In the genomic region with DNA sequence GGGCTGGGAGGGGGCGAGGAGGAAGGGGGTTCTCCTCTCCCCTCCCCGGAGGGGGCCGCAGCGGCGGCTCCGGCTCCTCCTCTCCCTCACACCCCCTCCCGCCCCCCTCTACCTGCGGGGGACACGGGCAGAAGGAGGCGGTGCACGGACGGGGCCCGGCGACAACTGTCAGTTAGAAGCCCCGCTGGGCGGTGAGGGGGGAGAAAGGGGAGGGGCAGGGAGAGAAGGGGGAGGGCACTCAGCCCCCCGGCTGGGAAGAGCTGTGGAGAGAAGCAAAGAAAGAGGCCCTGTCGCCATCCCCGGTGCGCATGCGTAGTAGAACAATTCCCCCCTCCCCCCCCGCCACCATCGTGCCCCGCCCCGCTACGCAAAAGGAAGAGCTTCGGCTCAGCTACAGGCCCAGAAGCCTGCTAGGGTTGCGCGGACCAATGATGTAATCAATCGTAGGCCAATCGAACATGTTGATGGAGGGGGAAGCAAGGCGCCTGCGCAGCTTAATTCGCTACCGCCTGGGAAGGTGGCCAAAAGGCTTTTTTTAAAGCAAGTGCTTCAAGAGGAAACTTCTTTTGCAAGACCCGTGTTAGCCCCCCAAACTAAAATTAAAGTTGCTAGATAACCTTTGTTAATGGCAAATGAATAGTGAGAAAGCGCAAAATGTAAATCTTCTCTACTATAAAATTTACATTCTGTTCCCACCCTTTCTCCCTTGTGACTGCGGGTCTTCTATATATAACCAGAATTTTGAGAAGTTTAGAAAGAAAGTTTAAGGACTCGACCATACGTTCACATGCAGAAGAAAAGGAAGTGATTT, we compare ENCODE assay signal across 1 cellular context.
TF ChIP-seq lines count a peak whose summit lies in the region.

No MANE protein-coding gene starts in this region.

TF ChIP-seq in K562, 482 proteins besides CTCF, POLR2A, EP300 and RAD21 (continued from another document and continues in another):
- TF ChIP-seq, protein P1, sequence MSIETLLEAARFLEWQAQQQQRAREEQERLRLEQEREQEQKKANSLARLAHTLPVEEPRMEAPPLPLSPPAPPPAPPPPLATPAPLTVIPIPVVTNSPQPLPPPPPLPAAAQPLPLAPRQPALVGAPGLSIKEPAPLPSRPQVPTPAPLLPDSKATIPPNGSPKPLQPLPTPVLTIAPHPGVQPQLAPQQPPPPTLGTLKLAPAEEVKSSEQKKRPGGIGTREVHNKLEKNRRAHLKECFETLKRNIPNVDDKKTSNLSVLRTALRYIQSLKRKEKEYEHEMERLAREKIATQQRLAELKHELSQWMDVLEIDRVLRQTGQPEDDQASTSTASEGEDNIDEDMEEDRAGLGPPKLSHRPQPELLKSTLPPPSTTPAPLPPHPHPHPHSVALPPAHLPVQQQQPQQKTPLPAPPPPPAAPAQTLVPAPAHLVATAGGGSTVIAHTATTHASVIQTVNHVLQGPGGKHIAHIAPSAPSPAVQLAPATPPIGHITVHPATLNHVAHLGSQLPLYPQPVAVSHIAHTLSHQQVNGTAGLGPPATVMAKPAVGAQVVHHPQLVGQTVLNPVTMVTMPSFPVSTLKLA (conservative IDR thresholded peaks at IDR 0.05) = peak; percentile 26 to 64; a peak in 3 of 4 replicates
- TF ChIP-seq SMAD1 (IDR thresholded peaks at IDR 0.05; ENCODE audit: low read depth, low read length, partially characterized antibody) = peak; percentile 58
- peak; percentile 45; the same call in 1 of the 2 replicates for TF ChIP-seq PHF8 (IDR thresholded peaks at IDR 0.05; ENCODE audit: borderline replicate concordance, low read length)
- TF ChIP-seq, protein P2, sequence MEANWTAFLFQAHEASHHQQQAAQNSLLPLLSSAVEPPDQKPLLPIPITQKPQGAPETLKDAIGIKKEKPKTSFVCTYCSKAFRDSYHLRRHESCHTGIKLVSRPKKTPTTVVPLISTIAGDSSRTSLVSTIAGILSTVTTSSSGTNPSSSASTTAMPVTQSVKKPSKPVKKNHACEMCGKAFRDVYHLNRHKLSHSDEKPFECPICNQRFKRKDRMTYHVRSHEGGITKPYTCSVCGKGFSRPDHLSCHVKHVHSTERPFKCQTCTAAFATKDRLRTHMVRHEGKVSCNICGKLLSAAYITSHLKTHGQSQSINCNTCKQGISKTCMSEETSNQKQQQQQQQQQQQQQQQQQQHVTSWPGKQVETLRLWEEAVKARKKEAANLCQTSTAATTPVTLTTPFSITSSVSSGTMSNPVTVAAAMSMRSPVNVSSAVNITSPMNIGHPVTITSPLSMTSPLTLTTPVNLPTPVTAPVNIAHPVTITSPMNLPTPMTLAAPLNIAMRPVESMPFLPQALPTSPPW (CRISPR knock-in tag; IDR thresholded peaks at IDR 0.05) = peak; percentile 99
- TF ChIP-seq, protein P3, sequence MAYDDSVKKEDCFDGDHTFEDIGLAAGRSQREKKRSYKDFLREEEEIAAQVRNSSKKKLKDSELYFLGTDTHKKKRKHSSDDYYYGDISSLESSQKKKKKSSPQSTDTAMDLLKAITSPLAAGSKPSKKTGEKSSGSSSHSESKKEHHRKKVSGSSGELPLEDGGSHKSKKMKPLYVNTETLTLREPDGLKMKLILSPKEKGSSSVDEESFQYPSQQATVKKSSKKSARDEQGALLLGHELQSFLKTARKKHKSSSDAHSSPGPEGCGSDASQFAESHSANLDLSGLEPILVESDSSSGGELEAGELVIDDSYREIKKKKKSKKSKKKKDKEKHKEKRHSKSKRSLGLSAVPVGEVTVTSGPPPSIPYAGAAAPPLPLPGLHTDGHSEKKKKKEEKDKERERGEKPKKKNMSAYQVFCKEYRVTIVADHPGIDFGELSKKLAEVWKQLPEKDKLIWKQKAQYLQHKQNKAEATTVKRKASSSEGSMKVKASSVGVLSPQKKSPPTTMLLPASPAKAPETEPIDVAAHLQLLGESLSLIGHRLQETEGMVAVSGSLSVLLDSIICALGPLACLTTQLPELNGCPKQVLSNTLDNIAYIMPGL (CRISPR knock-in tag; IDR thresholded peaks at IDR 0.05) = no peak
- TF ChIP-seq ZKSCAN1 (IDR thresholded peaks at IDR 0.05; ENCODE audit: low read depth, low read length) = no peak
- no peak for TF ChIP-seq ZNF316 (IDR thresholded peaks at IDR 0.05)
- TF ChIP-seq ATF1 (CRISPR knock-in tag; IDR thresholded peaks at IDR 0.05) = peak; percentile 62
- TF ChIP-seq ATF1 (tag; IDR thresholded peaks at IDR 0.05) = peak; percentile 71
- TF ChIP-seq NRF1 (conservative IDR thresholded peaks at IDR 0.05 in 1 of 2, IDR thresholded peaks at IDR 0.05 in 1 of 2) = peak; percentile 92 to 93
- TF ChIP-seq ZC3H11A (IDR thresholded peaks at IDR 0.05; ENCODE audit: low read depth, low read length) = no peak
- TF ChIP-seq CTBP1 (IDR thresholded peaks at IDR 0.05; ENCODE audit: borderline replicate concordance) = no peak
- no peak for TF ChIP-seq BCL6 (CRISPR knock-in tag; IDR thresholded peaks at IDR 0.05)
- TF ChIP-seq, protein P4, sequence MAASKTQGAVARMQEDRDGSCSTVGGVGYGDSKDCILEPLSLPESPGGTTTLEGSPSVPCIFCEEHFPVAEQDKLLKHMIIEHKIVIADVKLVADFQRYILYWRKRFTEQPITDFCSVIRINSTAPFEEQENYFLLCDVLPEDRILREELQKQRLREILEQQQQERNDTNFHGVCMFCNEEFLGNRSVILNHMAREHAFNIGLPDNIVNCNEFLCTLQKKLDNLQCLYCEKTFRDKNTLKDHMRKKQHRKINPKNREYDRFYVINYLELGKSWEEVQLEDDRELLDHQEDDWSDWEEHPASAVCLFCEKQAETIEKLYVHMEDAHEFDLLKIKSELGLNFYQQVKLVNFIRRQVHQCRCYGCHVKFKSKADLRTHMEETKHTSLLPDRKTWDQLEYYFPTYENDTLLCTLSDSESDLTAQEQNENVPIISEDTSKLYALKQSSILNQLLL (CRISPR knock-in tag; IDR thresholded peaks at IDR 0.05; ENCODE audit: borderline replicate concordance) = no peak
- TF ChIP-seq, protein P5, sequence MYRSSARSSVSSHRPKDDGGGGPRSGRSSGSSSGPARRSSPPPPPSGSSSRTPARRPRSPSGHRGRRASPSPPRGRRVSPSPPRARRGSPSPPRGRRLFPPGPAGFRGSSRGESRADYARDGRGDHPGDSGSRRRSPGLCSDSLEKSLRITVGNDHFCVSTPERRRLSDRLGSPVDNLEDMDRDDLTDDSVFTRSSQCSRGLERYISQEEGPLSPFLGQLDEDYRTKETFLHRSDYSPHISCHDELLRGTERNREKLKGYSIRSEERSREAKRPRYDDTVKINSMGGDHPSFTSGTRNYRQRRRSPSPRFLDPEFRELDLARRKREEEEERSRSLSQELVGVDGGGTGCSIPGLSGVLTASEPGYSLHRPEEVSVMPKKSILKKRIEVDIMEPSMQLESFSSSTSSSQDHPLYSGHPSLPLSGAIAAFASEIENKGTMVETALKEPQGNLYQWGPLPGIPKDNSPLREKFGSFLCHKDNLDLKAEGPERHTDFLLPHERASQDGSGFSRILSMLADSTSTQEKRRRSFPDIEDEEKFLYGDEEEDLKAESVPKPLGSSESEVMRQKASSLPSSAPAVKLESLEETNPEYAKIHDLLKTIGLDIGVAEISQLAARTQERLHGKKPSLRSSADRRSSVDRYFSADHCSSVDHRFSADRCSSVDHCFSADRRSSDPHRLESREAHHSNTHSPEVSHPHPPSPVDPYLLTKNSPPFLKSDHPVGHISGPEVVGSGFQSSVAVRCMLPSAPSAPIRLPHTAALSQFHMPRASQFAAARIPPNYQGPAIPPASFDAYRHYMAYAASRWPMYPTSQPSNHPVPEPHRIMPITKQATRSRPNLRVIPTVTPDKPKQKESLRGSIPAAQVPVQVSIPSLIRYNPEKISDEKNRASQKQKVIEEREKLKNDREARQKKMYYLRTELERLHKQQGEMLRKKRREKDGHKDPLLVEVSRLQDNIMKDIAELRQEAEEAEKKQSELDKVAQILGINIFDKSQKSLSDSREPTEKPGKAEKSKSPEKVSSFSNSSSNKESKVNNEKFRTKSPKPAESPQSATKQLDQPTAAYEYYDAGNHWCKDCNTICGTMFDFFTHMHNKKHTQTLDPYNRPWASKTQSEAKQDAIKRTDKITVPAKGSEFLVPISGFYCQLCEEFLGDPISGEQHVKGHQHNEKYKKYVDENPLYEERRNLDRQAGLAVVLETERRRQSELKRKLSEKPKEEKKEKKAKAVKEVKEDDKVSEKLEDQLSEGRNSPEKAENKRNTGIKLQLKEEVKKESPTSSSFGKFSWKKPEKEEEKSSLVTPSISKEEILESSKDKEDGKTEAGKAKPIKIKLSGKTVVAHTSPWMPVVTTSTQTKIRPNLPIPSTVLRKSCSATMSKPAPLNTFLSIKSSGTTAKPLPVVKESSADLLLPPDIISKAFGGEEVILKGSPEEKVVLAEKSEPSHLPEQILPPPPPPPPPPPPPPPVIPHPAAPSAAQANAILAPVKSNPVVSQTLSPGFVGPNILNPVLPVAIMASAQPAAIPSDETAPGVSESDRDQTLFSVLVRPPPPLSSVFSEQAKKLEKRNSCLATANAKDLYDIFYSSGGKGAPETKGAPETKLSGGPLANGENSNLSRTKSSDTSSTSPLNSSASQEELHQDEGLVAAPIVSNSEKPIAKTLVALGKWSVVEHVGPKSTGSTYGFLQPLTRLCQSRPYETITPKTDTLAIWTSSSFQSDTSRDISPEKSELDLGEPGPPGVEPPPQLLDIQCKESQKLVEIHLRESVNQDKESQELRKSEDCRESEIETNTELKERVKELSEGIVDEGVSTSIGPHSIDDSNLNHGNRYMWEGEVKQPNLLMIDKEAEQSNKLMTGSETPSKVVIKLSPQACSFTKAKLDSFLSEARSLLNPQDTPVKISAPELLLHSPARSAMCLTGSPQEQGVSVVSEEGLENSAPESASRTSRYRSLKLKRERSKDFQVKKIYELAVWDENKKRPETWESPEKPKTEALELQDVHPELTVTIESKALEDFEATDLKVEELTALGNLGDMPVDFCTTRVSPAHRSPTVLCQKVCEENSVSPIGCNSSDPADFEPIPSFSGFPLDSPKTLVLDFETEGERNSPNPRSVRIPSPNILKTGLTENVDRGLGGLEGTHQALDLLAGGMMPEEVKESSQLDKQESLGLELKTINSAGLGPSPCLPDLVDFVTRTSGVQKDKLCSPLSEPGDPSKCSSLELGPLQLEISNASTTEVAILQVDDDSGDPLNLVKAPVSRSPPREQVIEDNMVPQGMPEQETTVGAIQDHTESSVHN (IDR thresholded peaks at IDR 0.05; ENCODE audit: borderline replicate concordance in 1 of 2, low read depth in 1 of 2) = no peak
- TF ChIP-seq KDM1A (IDR thresholded peaks at IDR 0.05) = no peak
- TF ChIP-seq NFXL1 (CRISPR knock-in tag; IDR thresholded peaks at IDR 0.05) = no peak
- TF ChIP-seq, protein P6, sequence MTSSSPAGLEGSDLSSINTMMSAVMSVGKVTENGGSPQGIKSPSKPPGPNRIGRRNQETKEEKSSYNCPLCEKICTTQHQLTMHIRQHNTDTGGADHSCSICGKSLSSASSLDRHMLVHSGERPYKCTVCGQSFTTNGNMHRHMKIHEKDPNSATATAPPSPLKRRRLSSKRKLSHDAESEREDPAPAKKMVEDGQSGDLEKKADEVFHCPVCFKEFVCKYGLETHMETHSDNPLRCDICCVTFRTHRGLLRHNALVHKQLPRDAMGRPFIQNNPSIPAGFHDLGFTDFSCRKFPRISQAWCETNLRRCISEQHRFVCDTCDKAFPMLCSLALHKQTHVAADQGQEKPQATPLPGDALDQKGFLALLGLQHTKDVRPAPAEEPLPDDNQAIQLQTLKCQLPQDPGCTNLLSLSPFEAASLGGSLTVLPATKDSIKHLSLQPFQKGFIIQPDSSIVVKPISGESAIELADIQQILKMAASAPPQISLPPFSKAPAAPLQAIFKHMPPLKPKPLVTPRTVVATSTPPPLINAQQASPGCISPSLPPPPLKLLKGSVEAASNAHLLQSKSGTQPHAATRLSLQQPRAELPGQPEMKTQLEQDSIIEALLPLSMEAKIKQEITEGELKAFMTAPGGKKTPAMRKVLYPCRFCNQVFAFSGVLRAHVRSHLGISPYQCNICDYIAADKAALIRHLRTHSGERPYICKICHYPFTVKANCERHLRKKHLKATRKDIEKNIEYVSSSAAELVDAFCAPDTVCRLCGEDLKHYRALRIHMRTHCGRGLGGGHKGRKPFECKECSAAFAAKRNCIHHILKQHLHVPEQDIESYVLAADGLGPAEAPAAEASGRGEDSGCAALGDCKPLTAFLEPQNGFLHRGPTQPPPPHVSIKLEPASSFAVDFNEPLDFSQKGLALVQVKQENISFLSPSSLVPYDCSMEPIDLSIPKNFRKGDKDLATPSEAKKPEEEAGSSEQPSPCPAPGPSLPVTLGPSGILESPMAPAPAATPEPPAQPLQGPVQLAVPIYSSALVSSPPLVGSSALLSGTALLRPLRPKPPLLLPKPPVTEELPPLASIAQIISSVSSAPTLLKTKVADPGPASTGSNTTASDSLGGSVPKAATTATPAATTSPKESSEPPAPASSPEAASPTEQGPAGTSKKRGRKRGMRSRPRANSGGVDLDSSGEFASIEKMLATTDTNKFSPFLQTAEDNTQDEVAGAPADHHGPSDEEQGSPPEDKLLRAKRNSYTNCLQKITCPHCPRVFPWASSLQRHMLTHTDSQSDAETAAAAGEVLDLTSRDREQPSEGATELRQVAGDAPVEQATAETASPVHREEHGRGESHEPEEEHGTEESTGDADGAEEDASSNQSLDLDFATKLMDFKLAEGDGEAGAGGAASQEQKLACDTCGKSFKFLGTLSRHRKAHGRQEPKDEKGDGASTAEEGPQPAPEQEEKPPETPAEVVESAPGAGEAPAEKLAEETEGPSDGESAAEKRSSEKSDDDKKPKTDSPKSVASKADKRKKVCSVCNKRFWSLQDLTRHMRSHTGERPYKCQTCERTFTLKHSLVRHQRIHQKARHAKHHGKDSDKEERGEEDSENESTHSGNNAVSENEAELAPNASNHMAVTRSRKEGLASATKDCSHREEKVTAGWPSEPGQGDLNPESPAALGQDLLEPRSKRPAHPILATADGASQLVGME (CRISPR knock-in tag; IDR thresholded peaks at IDR 0.05) = no peak
- TF ChIP-seq SMARCA5 (IDR thresholded peaks at IDR 0.05) = no peak
- no peak for TF ChIP-seq ETV6 (IDR thresholded peaks at IDR 0.05; ENCODE audit: borderline replicate concordance in 1 of 2, low read depth in 2 of 2, low read length in 1 of 2)
- no peak for TF ChIP-seq ETV6 (CRISPR knock-in tag; IDR thresholded peaks at IDR 0.05; ENCODE audit: borderline replicate concordance)
- TF ChIP-seq DACH1 (IDR thresholded peaks at IDR 0.05; ENCODE audit: partially characterized antibody) = no peak
- TF ChIP-seq, protein P7, sequence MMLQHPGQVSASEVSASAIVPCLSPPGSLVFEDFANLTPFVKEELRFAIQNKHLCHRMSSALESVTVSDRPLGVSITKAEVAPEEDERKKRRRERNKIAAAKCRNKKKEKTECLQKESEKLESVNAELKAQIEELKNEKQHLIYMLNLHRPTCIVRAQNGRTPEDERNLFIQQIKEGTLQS (IDR thresholded peaks at IDR 0.05) = peak; percentile 78
- TF ChIP-seq, protein P7 (CRISPR knock-in tag; conservative IDR thresholded peaks at IDR 0.05) = no peak
- no peak for TF ChIP-seq TEAD2 (tag; IDR thresholded peaks at IDR 0.05)
